Comparison of ENCODE assay signal across 8 cellular contexts in the genomic region with DNA sequence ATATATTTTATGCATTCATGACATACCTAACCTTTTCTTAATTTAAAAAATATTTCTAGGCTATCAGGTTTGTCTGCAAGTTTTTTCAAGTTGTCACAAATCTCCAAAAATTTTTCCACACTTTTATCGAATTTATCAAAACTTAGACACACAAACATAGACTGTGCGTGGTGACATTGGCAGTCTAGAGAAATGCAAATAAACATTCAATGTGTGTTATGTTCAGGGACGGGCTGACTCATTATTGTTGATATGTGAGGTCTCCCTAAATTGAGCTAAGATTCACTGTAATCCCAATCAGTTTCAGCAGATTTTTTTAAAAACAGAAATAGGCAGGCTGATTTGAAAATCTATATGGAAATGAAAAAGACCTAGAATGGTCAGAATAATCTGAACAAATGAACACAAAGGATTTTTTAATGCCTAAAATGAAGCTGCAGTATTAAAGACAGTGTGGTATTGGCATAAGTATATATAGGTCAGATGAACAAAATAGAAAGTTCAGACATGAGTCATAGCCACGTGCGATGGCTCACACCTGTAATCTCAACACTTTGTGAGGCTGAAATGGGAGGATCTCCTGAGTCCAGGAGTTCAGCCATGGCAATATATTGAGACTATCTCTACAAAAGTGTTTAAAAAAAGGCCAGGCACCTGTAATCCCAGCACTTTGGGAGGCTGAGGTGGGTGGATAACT. TPM values are rescaled to one million over a fixed set of nuclear protein-coding genes. Genes with fewer than 3 reads are reported as not detected.
DNase-seq lines count a peak whose midpoint lies in the region; ATAC-seq and TF ChIP-seq lines count a peak whose summit lies in the region.

No MANE protein-coding gene starts in this region.

- intact Hi-C loops in HCT116 (cut with micrococcal nuclease) = loop anchor here (5.0 kb wide), 1 partner anchor 349 kb away; no protein-coding TSS in a partner anchor
- intact Hi-C loops in mucosa of descending colon (cut with DNase I, micrococcal nuclease) = no loop called here
- intact Hi-C loops in ovary (cut with DNase I) = no loop called here

- H3K4me3 ChIP-seq in HCT116 (replicated peaks in 1 of 2; ENCODE audit: low read depth in 1 of 2, low read length in 2 of 2) (no peak overlapping the region), KMS-11 (IDR thresholded peaks at IDR 0.05; ENCODE audit: insufficient read depth, low read depth, low read length) (no peak overlapping the region), mucosa of descending colon (no peak overlapping the region), ovary (no peak overlapping the region), osteoblast (ENCODE audit: insufficient read depth, low read length) (no peak overlapping the region)

- CTCF ChIA-PET in HCT116 (lab: Charles Lee) = no interaction called here

- TF ChIP-seq EP300 in ovary (IDR thresholded peaks at IDR 0.05) = no peak

- H3K9ac ChIP-seq in HCT116 (ENCODE audit: low read length) (peak overlapping the region; percentile 15; the same call in 1 of the 2 replicates), KMS-11 (peak overlapping the region; percentile 38; the same call in 1 of the 2 replicates)

- TF ChIP-seq CTCF in HCT116 (IDR thresholded peaks at IDR 0.05 in 2 of 3, conservative IDR thresholded peaks at IDR 0.05 in 1 of 3; ENCODE audit: borderline replicate concordance in 1 of 3, insufficient read depth in 1 of 3, low read depth in 2 of 3, low read length in 2 of 3) = no peak
- TF ChIP-seq CTCF in KMS-11 (conservative IDR thresholded peaks at IDR 0.05; ENCODE audit: low read depth, low read length) = no peak
- no peak for TF ChIP-seq CTCF in mucosa of descending colon (IDR thresholded peaks at IDR 0.05)
- TF ChIP-seq CTCF in ovary (IDR thresholded peaks at IDR 0.05) = no peak
- no peak for TF ChIP-seq CTCF in osteoblast (IDR thresholded peaks at IDR 0.05; ENCODE audit: extremely low read depth, low read depth, low read length)

- peak; percentile 95 for ATAC-seq in GM18868 (IDR thresholded peaks at IDR 0.05; ENCODE audit: unreplicated experiment)
- peak; percentile 85 for ATAC-seq in HCT116
- peak; percentile 99 for ATAC-seq in mucosa of descending colon

- H3K9me2 ChIP-seq in HCT116 (ENCODE audit: insufficient read depth) = no peaks in the 10 kb centered on the region

- POLR2A ChIA-PET in HCT116 (lab: Charles Lee) = interaction anchor here (0.6 kb wide), 1 partner anchor 31 kb away, joined by 3 read pairs; no protein-coding TSS in a partner anchor

- H3K27ac ChIP-seq in HCT116 (ENCODE audit: low read depth, low read length) = peak overlapping the region; percentile 50; the same call in 1 of the 2 replicates
- peak overlapping the region; percentile 76 for H3K27ac ChIP-seq in KMS-11
- no peak overlapping the region for H3K27ac ChIP-seq in ovary
- H3K27ac ChIP-seq in osteoblast (ENCODE audit: low read depth, low read length) = no peak overlapping the region

- H3K36me3 ChIP-seq in HCT116 (ENCODE audit: control insufficient read depth in 1 of 2, insufficient read depth in 2 of 2, low read length in 2 of 2) = no peaks in the 10 kb centered on the region
- no peaks in the 10 kb centered on the region for H3K36me3 ChIP-seq in KMS-11 (ENCODE audit: insufficient read depth)
- H3K36me3 ChIP-seq in mucosa of descending colon (ENCODE audit: low read depth) = no peaks in the 10 kb centered on the region
- H3K36me3 ChIP-seq in ovary = no peaks in the 10 kb centered on the region
- H3K36me3 ChIP-seq in osteoblast (ENCODE audit: insufficient read depth, low read length) = no peaks in the 10 kb centered on the region

- no TSS peak for BruUV-seq in HCT116 (replicated peaks; lab: Mats Ljungman, UMichigan)

- H3K79me2 ChIP-seq in HCT116 (ENCODE audit: insufficient read depth, low read length) (peaks cover 65% of the 10 kb centered on the region), KMS-11 (ENCODE audit: insufficient read depth, low read depth) (peaks cover 44% of the 10 kb centered on the region; the same call in 1 of the 2 replicates), osteoblast (ENCODE audit: insufficient read depth, low read length) (peaks cover 6% of the 10 kb centered on the region)

- no peak for TF ChIP-seq RAD21 in HCT116 (IDR thresholded peaks at IDR 0.05; ENCODE audit: low read depth)

- DNase-seq in HCT116 (ENCODE audit: low read depth, low spot score) (peak; percentile 15), mucosa of descending colon (peak in 1 of 3 donors; percentile 51), ovary (no peak), osteoblast (ENCODE audit: insufficient read length, low spot score, missing footprints) (no peak), MV-4-11 (lab: John Stamatoyannopoulos, UW) (no peak)
- DNase-seq in central memory CD4-positive, alpha-beta T cell = no peak

- H3K27me3 ChIP-seq in HCT116 (ENCODE audit: insufficient read depth, low read length) = no peaks in the 10 kb centered on the region
- H3K27me3 ChIP-seq in KMS-11 (ENCODE audit: insufficient read depth, low read depth) = no peaks in the 10 kb centered on the region
- no peaks in the 10 kb centered on the region for H3K27me3 ChIP-seq in ovary
- no peaks in the 10 kb centered on the region for H3K27me3 ChIP-seq in osteoblast (ENCODE audit: insufficient read depth, low read length)

- WGBS in ovary, 3 donors = 44 to 62% (median 62%) methylated on average over 5 of the region's 5 CpGs

- H2AFZ ChIP-seq in HCT116 (ENCODE audit: low read depth, low read length, poor library complexity, severe bottlenecking) = no peak overlapping the region
- H2AFZ ChIP-seq in KMS-11 (ENCODE audit: low read depth) = no peak overlapping the region
- no peak overlapping the region for H2AFZ ChIP-seq in osteoblast (ENCODE audit: low read length)

- RAD21 ChIA-PET in HCT116 (lab: Charles Lee; ENCODE audit: low non-redundant PET in 1 of 2, low total read pairs in 2 of 2, uncharacterized antibody in 2 of 2, unreplicated experiment in 2 of 2) = no interaction called here

- H4K20me1 ChIP-seq in HCT116 (ENCODE audit: insufficient read depth) = no peaks in the 10 kb centered on the region
- H4K20me1 ChIP-seq in KMS-11 (ENCODE audit: insufficient read depth) = no peaks in the 10 kb centered on the region
- H4K20me1 ChIP-seq in osteoblast (ENCODE audit: insufficient read depth, low read length) = peaks cover 7% of the 10 kb centered on the region

- H3K4me1 ChIP-seq in HCT116 (ENCODE audit: control insufficient read depth in 1 of 2, insufficient read depth in 2 of 2, low read length in 2 of 2) (peaks cover 16 to 46% of the 10 kb centered on the region in 2 experiments), KMS-11 (ENCODE audit: low read depth, poor library complexity, severe bottlenecking) (peaks cover 85% of the 10 kb centered on the region), mucosa of descending colon (ENCODE audit: low read depth) (peaks cover 4% of the 10 kb centered on the region), ovary (ENCODE audit: insufficient read depth) (no peaks in the 10 kb centered on the region), osteoblast (ENCODE audit: insufficient read depth, low read length) (no peaks in the 10 kb centered on the region)

- H3K4me2 ChIP-seq in HCT116 (ENCODE audit: low read length) (peak overlapping the region; percentile 57), KMS-11 (peak overlapping the region; percentile 87), osteoblast (ENCODE audit: insufficient read depth, low read length) (no peak overlapping the region)

- H3K9me3 ChIP-seq in HCT116 (ENCODE audit: control insufficient read depth in 1 of 2, insufficient read depth in 1 of 2, low read depth in 1 of 2, low read length in 2 of 2) (no peaks in the 10 kb centered on the region), mucosa of descending colon (no peaks in the 10 kb centered on the region), ovary (no peaks in the 10 kb centered on the region), osteoblast (ENCODE audit: low read depth, low read length) (no peaks in the 10 kb centered on the region)

- TF ChIP-seq POLR2A in HCT116 (IDR thresholded peaks at IDR 0.05; ENCODE audit: borderline replicate concordance, extremely low read depth, insufficient read depth, insufficient read length) (no peak), ovary (IDR thresholded peaks at IDR 0.05) (no peak)

TF ChIP-seq in HCT116, 20 proteins besides CTCF, POLR2A, EP300 and RAD21 (continues in another document):
- no peak for TF ChIP-seq POLR2AphosphoS5 (IDR thresholded peaks at IDR 0.05; ENCODE audit: low read depth, low read length)
- no peak for TF ChIP-seq EZH2 (IDR thresholded peaks at IDR 0.05)
- no peak for TF ChIP-seq CEBPB (IDR thresholded peaks at IDR 0.05; ENCODE audit: low read depth)
- TF ChIP-seq ZFX (IDR thresholded peaks at IDR 0.05) = no peak
- no peak for TF ChIP-seq ELF1 (IDR thresholded peaks at IDR 0.05; ENCODE audit: borderline replicate concordance, low read depth)

RNA-seq across cellular contexts. Expression of gene BLTP3A, which starts 19.2 kb away (rescaled TPM):
- total RNA-seq in HCT116 (2021; ENCODE audit: unreplicated experiment) = 21.5 TPM
- 9.5 and 11.0 TPM in 2 replicates for polyA plus RNA-seq in HCT116 (2012)
- 10 to 100 TPM in 1 of 3 donors, 1 to 10 TPM in 2; 9.2 to 11.3 (median 10.0) TPM for total RNA-seq in mucosa of descending colon
- 10 to 100 TPM in 2 of 7 donors, 1 to 10 TPM in 5; 6.3 to 18.1 (median 7.5) TPM for total RNA-seq in ovary
- polyA plus RNA-seq in ovary = 1 to 10 TPM; 2.7 to 7.5 TPM
- 9.7 and 13.0 TPM in 2 replicates for total RNA-seq in osteoblast

RNA-seq across cellular contexts. Expression of gene SNRPC, which starts 53.8 kb away (rescaled TPM):
- 189 TPM for total RNA-seq in HCT116 (2021; ENCODE audit: unreplicated experiment)
- 169 and 227 TPM in 2 replicates for polyA plus RNA-seq in HCT116 (2012)
- 10 to 100 TPM; 44.8 to 70.2 (median 49.1) TPM for total RNA-seq in mucosa of descending colon
- 10 to 100 TPM; 46.6 to 93.2 (median 57.1) TPM for total RNA-seq in ovary
- polyA plus RNA-seq in ovary = 10 to 100 TPM; 79.5 to 94.3 TPM
- total RNA-seq in osteoblast = 50.7 and 56.5 TPM in 2 replicates

Comparison
In these comparisons a context has a peak if more than half of its experiments do, and no peak if none do; other contexts are left out.
1. H3K27ac ChIP-seq: peak in HCT116 (single experiment) and KMS-11 (single experiment); none in ovary (0 of 2) and osteoblast (single experiment).
2. Peak in every context shown above with its lines, with median percentiles within 50 percentile points of each other: ATAC-seq.